Comparison of ENCODE assay signal across 18 cellular contexts in genomic region chr9:121750259-121750714, GRCh38.
DNase-seq lines count a peak whose midpoint lies in the region; ATAC-seq and TF ChIP-seq lines count a peak whose summit lies in the region.
"Had no signal": no experiment of that assay in that cellular context is flagged by ENCODE, and none has a peak within 500 bp of the region (broad histone marks: within the 10 kb centered on the region; RNA-seq: fewer than 3 reads in every experiment).

No MANE protein-coding gene starts in this region.

- H3K4me1 ChIP-seq in Panc1 (ENCODE audit: control insufficient read depth, insufficient read depth, low read length) (peaks cover 26% of the 10 kb centered on the region), muscle layer of duodenum (ENCODE audit: control insufficient read depth in 1 of 2, insufficient read depth in 2 of 2, low read length in 2 of 2) (peaks cover 19 to 57% of the 10 kb centered on the region in 2 donors), testis (peaks cover 94% of the 10 kb centered on the region), OCI-LY7 (ENCODE audit: insufficient read depth, low read length, poor library complexity, severe bottlenecking) (peaks cover 24% of the 10 kb centered on the region)

- intact Hi-C loops in Panc1 (cut with micrococcal nuclease; ENCODE audit: unreplicated experiment) = no loop called here
- intact Hi-C loops in testis (cut with DNase I; ENCODE audit: low total_unique reads) = no loop called here
- intact Hi-C loops in OCI-LY7 (cut with micrococcal nuclease; ENCODE audit: unreplicated experiment) = no loop called here

- H3K79me2 ChIP-seq in OCI-LY7 (ENCODE audit: insufficient read depth, low read depth, low read length) = no peaks in the 10 kb centered on the region

- H3K4me2 ChIP-seq in OCI-LY7 (ENCODE audit: low read length) = no peak overlapping the region

- BruUV-seq in Panc1 (replicated peaks; lab: Mats Ljungman, UMichigan) (no TSS peak), OCI-LY7 (replicated peaks; lab: Mats Ljungman, UMichigan) (no TSS peak)

- no peaks in the 10 kb centered on the region for H3K9me2 ChIP-seq in OCI-LY7 (ENCODE audit: insufficient read depth, low read length)

- POLR2A ChIA-PET in Panc1 (lab: Charles Lee) = no interaction called here
- POLR2A ChIA-PET in OCI-LY7 (lab: Charles Lee) = no interaction called here

- H3K4me1 Mint-ChIP-seq in chondrocyte (ENCODE audit: low read depth) = peaks cover 61% of the 10 kb centered on the region

- no peak for DNase-seq in Panc1 (ENCODE audit: low read depth, low spot score)
- DNase-seq in chondrocyte (ENCODE audit: low spot score) = no peak
- no peak for DNase-seq in testis
- DNase-seq in HPDE6-E6E7 (ENCODE audit: extremely low spot score) = no peak
- DNase-seq in OCI-LY7 (ENCODE audit: low spot score) = no peak
- DNase-seq in RKO (ENCODE audit: low spot score) = no peak
- DNase-seq in NCI-H1092 (lab: John Stamatoyannopoulos, UW) = no peak
- DNase-seq: activated CD4-positive, CD25-positive, alpha-beta regulatory T cell treated with anti-CD3 and anti-CD28 coated beads, Interleukin-2, amount 50 U/mL, for 72 hours; mesenchymal stem cell; MG63; NCI-H345; stimulated activated CD4-positive, alpha-beta T cell treated with anti-CD3 and anti-CD28 coated beads, Interleukin-2, amount 100 ng/mL, for 24 hours; T1000 had no signal

- no peaks in the 10 kb centered on the region for H3K9me3 ChIP-seq in Panc1 (ENCODE audit: control insufficient read depth, insufficient read depth, low read depth, low read length)
- H3K9me3 ChIP-seq in muscle layer of duodenum (ENCODE audit: control insufficient read depth in 1 of 2, low read length in 2 of 2) = no peaks in the 10 kb centered on the region
- no peaks in the 10 kb centered on the region for H3K9me3 ChIP-seq in testis
- H3K9me3 ChIP-seq in OCI-LY7 (ENCODE audit: low read length) = no peaks in the 10 kb centered on the region
- H3K9me3 ChIP-seq: MG63, neutrophil had no signal

- H3K36me3 ChIP-seq in Panc1 (ENCODE audit: control insufficient read depth, insufficient read depth, low read length) = no peaks in the 10 kb centered on the region
- H3K36me3 ChIP-seq in muscle layer of duodenum (ENCODE audit: control insufficient read depth in 1 of 2, insufficient read depth in 2 of 2, low read length in 2 of 2) = no peaks in the 10 kb centered on the region
- H3K36me3 ChIP-seq in testis (ENCODE audit: low read depth, missing control alignments) = no peaks in the 10 kb centered on the region
- no peaks in the 10 kb centered on the region for H3K36me3 ChIP-seq in OCI-LY7 (ENCODE audit: insufficient read depth, low read length)
- H3K36me3 ChIP-seq: MG63, neutrophil had no signal

- H3K27me3 ChIP-seq in Panc1 (ENCODE audit: control insufficient read depth, insufficient read depth, low read length) = no peaks in the 10 kb centered on the region
- H3K27me3 ChIP-seq in muscle layer of duodenum (ENCODE audit: low read depth, low read length) = no peaks in the 10 kb centered on the region
- no peaks in the 10 kb centered on the region for H3K27me3 ChIP-seq in testis
- H3K27me3 ChIP-seq: MG63, neutrophil had no signal

- in situ Hi-C loops in Panc1 (cut with HindIII; ENCODE audit: low pct_unique_long_range_greater_than_20kb, low sequenced_read_pairs) = no loop called here

- no peaks in the 10 kb centered on the region for H3K27me3 Mint-ChIP-seq in chondrocyte (ENCODE audit: low read depth)
- H3K27me3 Mint-ChIP-seq: B cell had no signal

- H3K4me3 ChIP-seq in Panc1 (ENCODE audit: low read depth in 2 of 2, low read length in 2 of 2) (no peak overlapping the region), muscle layer of duodenum (ENCODE audit: low read depth in 1 of 2, low read length in 2 of 2) (no peak overlapping the region), testis (no peak overlapping the region), OCI-LY7 (ENCODE audit: low read depth, low read length, poor library complexity, severe bottlenecking) (no peak overlapping the region)
- H3K4me3 ChIP-seq: MG63, SK-N-MC had no signal

- H2AFZ ChIP-seq in OCI-LY7 (ENCODE audit: low read length) = no peak overlapping the region

- TF ChIP-seq POLR2A in testis (IDR thresholded peaks at IDR 0.05) = no peak

- H3K27ac Mint-ChIP-seq in chondrocyte (ENCODE audit: unreplicated experiment) = peak overlapping the region; percentile 12
- H3K27ac Mint-ChIP-seq: activated T-helper 2 cell treated with anti-CD3 and anti-CD28 coated beads, Interferon-gamma antibody, Interleukin-2, Interleukin-4, amounts not matched to agents 10 μg/mL and 5 μg/mL and 100 μg/mL, durations not matched to agents 14 hours and 24 hours and 36 hours; B cell had no signal

- H3K9me3 Mint-ChIP-seq in chondrocyte (ENCODE audit: low read depth) = no peaks in the 10 kb centered on the region
- H3K9me3 Mint-ChIP-seq: activated T-helper 2 cell treated with anti-CD3 and anti-CD28 coated beads, Interferon-gamma antibody, Interleukin-2, Interleukin-4, amounts not matched to agents 10 μg/mL and 5 μg/mL and 100 μg/mL, durations not matched to agents 14 hours and 24 hours and 36 hours had no signal

- H3K4me3 Mint-ChIP-seq in chondrocyte (ENCODE audit: unreplicated experiment) = no peak overlapping the region
- H3K4me3 Mint-ChIP-seq: B cell had no signal

- H3K27ac ChIP-seq in Panc1 (ENCODE audit: low read length) (peak overlapping the region; percentile 9; the same call in 1 of the 2 replicates), muscle layer of duodenum (ENCODE audit: low read length) (peak overlapping the region; percentile 56), testis (peak overlapping the region; percentile 57 to 95), OCI-LY7 (ENCODE audit: low read depth, low read length, poor library complexity, severe bottlenecking) (no peak overlapping the region)
- H3K27ac ChIP-seq: neutrophil, SK-N-MC had no signal

- H4K20me1 ChIP-seq in OCI-LY7 (ENCODE audit: insufficient read depth, low read length) = no peaks in the 10 kb centered on the region

- TF ChIP-seq CTCF in Panc1 (IDR thresholded peaks at IDR 0.05) (no peak), chondrocyte (IDR thresholded peaks at IDR 0.05) (no peak), testis (IDR thresholded peaks at IDR 0.05) (no peak), OCI-LY7 (conservative IDR thresholded peaks at IDR 0.05; ENCODE audit: low read length) (no peak)

- WGBS in testis, 2 donors = 65 to 81% methylated on average over 11 of the region's 11 CpGs

- H3K36me3 Mint-ChIP-seq in chondrocyte (ENCODE audit: low read depth) = peaks cover 1% of the 10 kb centered on the region

- CTCF ChIA-PET in Panc1 (lab: Charles Lee) (interaction anchor here (1.4 kb wide), 1 partner anchor 15 kb away, joined by 3 read pairs; no protein-coding TSS in a partner anchor), OCI-LY7 (lab: Charles Lee; ENCODE audit: unreplicated experiment) (no interaction called here)

- ATAC-seq in Panc1 = no peak
